In genomic region chr1:203200059-203200553, GRCh38 we compare ENCODE assay signal across 2 cellular contexts.
TF ChIP-seq lines count a peak whose summit lies in the region.

No MANE protein-coding gene starts in this region.

TF ChIP-seq in IMR-90, 13 proteins besides CTCF, POLR2A, EP300 and RAD21:
- no peak for TF ChIP-seq RCOR1 (IDR thresholded peaks at IDR 0.05; ENCODE audit: insufficient replicate concordance, low read length)
- peak; percentile 91 for TF ChIP-seq CEBPB (IDR thresholded peaks at IDR 0.05; ENCODE audit: low read depth, low read length)
- no peak for TF ChIP-seq MXI1 (IDR thresholded peaks at IDR 0.05; ENCODE audit: borderline replicate concordance, low read depth, low read length)
- no peak for TF ChIP-seq SMC3 (IDR thresholded peaks at IDR 0.05; ENCODE audit: low read depth, low read length)
- no peak for TF ChIP-seq MAZ (IDR thresholded peaks at IDR 0.05; ENCODE audit: borderline replicate concordance, low read depth, low read length)

TF ChIP-seq in liver, 16 proteins besides CTCF, POLR2A, EP300 and RAD21:
- TF ChIP-seq REST (IDR thresholded peaks at IDR 0.05) = no peak
- peak; percentile 71 to 83 for TF ChIP-seq RXRA (IDR thresholded peaks at IDR 0.05)
- peak in 1 of 2 donors; percentile 69 for TF ChIP-seq GABPA (IDR thresholded peaks at IDR 0.05 in 1 of 2, conservative IDR thresholded peaks at IDR 0.05 in 1 of 2)
- TF ChIP-seq TAF1 (conservative IDR thresholded peaks at IDR 0.05) = no peak
- peak; percentile 81 for TF ChIP-seq YY1 (IDR thresholded peaks at IDR 0.05)
- peak; percentile 65 to 76 for TF ChIP-seq HNF4A (conservative IDR thresholded peaks at IDR 0.05)
- no peak for TF ChIP-seq ATF3 (IDR thresholded peaks at IDR 0.05)
- TF ChIP-seq FOXA1 (IDR thresholded peaks at IDR 0.05) = peak; percentile 37
- peak; percentile 60 for TF ChIP-seq SP1 (IDR thresholded peaks at IDR 0.05)
- TF ChIP-seq NR2F2 (IDR thresholded peaks at IDR 0.05) = peak; percentile 38
- TF ChIP-seq ZBTB33 (IDR thresholded peaks at IDR 0.05) = peak; percentile 66
- TF ChIP-seq JUND (IDR thresholded peaks at IDR 0.05) = peak in 1 of 2 donors; percentile 61
- peak; percentile 6 for TF ChIP-seq HNF4G (IDR thresholded peaks at IDR 0.05)
- TF ChIP-seq EGR1 (IDR thresholded peaks at IDR 0.05; ENCODE audit: low read depth in 2 of 2) = peak; percentile 23 to 65
- TF ChIP-seq MAX (IDR thresholded peaks at IDR 0.05) = peak; percentile 80
- peak; percentile 45 for TF ChIP-seq FOXA2 (IDR thresholded peaks at IDR 0.05)
TF ChIP-seq in liver: peak in this region for 13.
